10 cellular contexts compared by ENCODE assay signal in genomic region chr3:198018416-198018815, GRCh38.
"Had no signal": no experiment of that assay in that cellular context is flagged by ENCODE, and none has a peak within 500 bp of the region (broad histone marks: within the 10 kb centered on the region; RNA-seq: fewer than 3 reads in every experiment).

No MANE protein-coding gene starts in this region.

- H3K36me3 ChIP-seq: HAP-1 had no signal

- ATAC-seq: HCT116 had no signal

- H3K4me2 ChIP-seq: GM23338 had no signal

- H3K4me1 ChIP-seq: HAP-1 had no signal

- H3K9ac ChIP-seq: GM23248 had no signal

- H3K27ac ChIP-seq: GM23248 had no signal

- H3K4me3 ChIP-seq: GM23248, GM23338, HAP-1 had no signal

- H2AFZ ChIP-seq: GM23248, GM23338 had no signal

- FAIRE-seq: H1 had no signal

- H3K9me3 ChIP-seq: HAP-1 had no signal

- DNase-seq: GM23248, GOT3, H7, H9, HCEC 1CT, HFFc6 had no signal
